9 cellular contexts compared by ENCODE assay signal in genomic region chr4:58825278-58825677, GRCh38.
"Had no signal": no experiment of that assay in that cellular context is flagged by ENCODE, and none has a peak within 500 bp of the region (broad histone marks: within the 10 kb centered on the region; RNA-seq: fewer than 3 reads in every experiment).

No MANE protein-coding gene starts in this region.

- H3K36me3 ChIP-seq: HAP-1 had no signal

- H3K9me3 ChIP-seq: HAP-1 had no signal

- DNase-seq: GM23248, GOT3, H7, HFFc6, IMR-90, KBM-7 had no signal

- H3K27ac ChIP-seq: GM23248, HL-60, KMS-11 had no signal

- H3K4me3 ChIP-seq: GM23248, HAP-1 had no signal

- H2AFZ ChIP-seq: GM23248 had no signal

- H3K4me2 ChIP-seq: KMS-11 had no signal

- H3K9ac ChIP-seq: GM23248, KMS-11 had no signal

- H3K27ac Mint-ChIP-seq: HFFc6 had no signal

- H3K4me3 Mint-ChIP-seq: HFFc6 had no signal
